In the genomic region with DNA sequence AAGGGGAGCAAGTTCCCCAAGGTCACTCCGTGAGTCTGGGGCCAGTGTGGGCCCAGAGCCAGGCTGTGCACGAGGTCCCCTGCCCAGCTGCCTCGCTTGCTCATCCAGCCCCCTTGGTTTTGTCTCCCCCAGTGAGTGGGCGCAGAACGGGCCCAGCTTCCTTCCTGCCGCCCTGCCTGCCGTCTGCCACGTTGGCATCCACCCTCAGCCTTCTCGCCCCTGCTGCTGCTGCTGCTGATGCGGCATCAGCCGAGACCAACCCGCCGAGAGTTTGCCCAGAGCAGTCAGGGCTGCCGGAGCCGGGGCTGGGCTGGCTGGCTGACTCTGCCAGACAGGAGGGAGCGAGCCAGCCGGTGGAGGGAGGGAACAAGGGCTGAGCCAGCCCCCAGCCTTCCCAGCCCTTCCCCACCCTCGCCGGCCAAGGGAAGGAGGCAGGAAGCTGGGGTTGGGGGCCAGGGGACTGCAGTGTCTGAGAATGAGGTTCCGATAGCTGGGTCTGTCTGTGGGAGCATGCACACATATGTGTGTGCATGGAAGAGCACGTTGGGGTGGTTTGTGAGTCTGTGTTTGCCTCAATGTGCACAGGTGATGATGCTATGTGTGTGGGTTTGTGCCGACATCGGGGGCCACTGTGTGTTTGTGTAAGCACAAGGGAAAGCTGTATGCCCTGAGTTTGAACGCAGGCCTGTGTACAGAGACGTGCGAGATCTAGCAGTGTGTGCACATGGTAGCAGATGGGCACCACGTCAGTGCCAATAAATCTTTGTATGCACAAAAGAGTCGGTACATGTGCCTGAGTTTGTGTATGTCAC, we compare ENCODE assay signal across 1 cellular context.
TF ChIP-seq lines count a peak whose summit lies in the region.

No MANE protein-coding gene starts in this region.

TF ChIP-seq in GM23338, 12 proteins besides CTCF, POLR2A, EP300 and RAD21 (continued from another document):
- TF ChIP-seq, protein P1, sequence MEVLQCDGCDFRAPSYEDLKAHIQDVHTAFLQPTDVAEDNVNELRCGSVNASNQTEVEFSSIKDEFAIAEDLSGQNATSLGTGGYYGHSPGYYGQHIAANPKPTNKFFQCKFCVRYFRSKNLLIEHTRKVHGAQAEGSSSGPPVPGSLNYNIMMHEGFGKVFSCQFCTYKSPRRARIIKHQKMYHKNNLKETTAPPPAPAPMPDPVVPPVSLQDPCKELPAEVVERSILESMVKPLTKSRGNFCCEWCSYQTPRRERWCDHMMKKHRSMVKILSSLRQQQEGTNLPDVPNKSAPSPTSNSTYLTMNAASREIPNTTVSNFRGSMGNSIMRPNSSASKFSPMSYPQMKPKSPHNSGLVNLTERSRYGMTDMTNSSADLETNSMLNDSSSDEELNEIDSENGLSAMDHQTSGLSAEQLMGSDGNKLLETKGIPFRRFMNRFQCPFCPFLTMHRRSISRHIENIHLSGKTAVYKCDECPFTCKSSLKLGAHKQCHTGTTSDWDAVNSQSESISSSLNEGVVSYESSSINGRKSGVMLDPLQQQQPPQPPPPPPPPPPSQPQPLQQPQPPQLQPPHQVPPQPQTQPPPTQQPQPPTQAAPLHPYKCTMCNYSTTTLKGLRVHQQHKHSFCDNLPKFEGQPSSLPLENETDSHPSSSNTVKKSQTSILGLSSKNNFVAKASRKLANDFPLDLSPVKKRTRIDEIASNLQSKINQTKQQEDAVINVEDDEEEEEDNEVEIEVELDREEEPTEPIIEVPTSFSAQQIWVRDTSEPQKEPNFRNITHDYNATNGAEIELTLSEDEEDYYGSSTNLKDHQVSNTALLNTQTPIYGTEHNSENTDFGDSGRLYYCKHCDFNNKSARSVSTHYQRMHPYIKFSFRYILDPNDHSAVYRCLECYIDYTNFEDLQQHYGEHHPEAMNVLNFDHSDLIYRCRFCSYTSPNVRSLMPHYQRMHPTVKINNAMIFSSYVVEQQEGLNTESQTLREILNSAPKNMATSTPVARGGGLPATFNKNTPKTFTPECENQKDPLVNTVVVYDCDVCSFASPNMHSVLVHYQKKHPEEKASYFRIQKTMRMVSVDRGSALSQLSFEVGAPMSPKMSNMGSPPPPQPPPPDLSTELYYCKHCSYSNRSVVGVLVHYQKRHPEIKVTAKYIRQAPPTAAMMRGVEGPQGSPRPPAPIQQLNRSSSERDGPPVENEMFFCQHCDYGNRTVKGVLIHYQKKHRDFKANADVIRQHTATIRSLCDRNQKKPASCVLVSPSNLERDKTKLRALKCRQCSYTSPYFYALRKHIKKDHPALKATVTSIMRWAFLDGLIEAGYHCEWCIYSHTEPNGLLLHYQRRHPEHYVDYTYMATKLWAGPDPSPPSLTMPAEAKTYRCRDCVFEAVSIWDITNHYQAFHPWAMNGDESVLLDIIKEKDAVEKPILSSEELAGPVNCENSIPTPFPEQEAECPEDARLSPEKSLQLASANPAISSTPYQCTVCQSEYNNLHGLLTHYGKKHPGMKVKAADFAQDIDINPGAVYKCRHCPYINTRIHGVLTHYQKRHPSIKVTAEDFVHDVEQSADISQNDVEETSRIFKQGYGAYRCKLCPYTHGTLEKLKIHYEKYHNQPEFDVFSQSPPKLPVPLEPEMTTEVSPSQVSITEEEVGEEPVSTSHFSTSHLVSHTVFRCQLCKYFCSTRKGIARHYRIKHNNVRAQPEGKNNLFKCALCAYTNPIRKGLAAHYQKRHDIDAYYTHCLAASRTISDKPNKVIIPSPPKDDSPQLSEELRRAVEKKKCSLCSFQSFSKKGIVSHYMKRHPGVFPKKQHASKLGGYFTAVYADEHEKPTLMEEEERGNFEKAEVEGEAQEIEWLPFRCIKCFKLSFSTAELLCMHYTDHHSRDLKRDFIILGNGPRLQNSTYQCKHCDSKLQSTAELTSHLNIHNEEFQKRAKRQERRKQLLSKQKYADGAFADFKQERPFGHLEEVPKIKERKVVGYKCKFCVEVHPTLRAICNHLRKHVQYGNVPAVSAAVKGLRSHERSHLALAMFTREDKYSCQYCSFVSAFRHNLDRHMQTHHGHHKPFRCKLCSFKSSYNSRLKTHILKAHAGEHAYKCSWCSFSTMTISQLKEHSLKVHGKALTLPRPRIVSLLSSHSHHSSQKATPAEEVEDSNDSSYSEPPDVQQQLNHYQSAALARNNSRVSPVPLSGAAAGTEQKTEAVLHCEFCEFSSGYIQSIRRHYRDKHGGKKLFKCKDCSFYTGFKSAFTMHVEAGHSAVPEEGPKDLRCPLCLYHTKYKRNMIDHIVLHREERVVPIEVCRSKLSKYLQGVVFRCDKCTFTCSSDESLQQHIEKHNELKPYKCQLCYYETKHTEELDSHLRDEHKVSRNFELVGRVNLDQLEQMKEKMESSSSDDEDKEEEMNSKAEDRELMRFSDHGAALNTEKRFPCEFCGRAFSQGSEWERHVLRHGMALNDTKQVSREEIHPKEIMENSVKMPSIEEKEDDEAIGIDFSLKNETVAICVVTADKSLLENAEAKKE (CRISPR knock-in tag; IDR thresholded peaks at IDR 0.05), result no peak
- TF ChIP-seq EZH2 (IDR thresholded peaks at IDR 0.05; ENCODE audit: low read depth, unreplicated experiment), result no peak
